1 cellular context compared by ENCODE assay signal in genomic region chr1:235083589-235084323, GRCh38.
TF ChIP-seq lines count a peak whose summit lies in the region.

No MANE protein-coding gene starts in this region.

TF ChIP-seq in endothelial cell of umbilical vein, 7 proteins besides CTCF, POLR2A, EP300 and RAD21 (continued from another document):
- no peak for TF ChIP-seq FOS (IDR thresholded peaks at IDR 0.05; ENCODE audit: borderline replicate concordance, insufficient read depth, low read length)
- no peak for TF ChIP-seq JUN (IDR thresholded peaks at IDR 0.05; ENCODE audit: borderline replicate concordance, insufficient read depth, insufficient read length, low read depth)
- TF ChIP-seq MYC (IDR thresholded peaks at IDR 0.05; ENCODE audit: low read depth, low read length): no peak
- no peak for TF ChIP-seq GATA2 (IDR thresholded peaks at IDR 0.05; ENCODE audit: insufficient read depth, insufficient read length, low read depth, low read length)
